Comparison of ENCODE assay signal across 14 cellular contexts in the genomic region with DNA sequence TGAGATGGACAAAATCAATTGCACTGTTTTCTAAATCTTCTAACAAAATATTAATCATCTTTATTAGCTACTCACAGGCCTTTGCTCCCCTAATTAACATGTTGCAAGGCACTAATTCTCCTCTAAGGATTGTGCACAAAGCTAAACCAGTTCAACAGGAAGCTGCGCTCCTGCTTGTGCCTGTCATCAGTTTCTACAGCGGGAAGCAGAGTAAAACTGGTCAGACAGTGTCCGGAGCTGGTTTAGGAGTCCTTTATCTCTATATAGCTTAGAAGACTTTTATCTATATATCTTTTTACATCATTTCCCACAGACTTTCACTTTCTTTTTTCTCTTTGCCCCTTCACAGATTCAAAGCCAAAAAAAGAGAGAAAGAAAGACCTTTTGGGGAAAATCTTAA.
DNase-seq lines count a peak whose midpoint lies in the region; ATAC-seq and TF ChIP-seq lines count a peak whose summit lies in the region.
"Had no signal": no experiment of that assay in that cellular context is flagged by ENCODE, and none has a peak within 500 bp of the region (broad histone marks: within the 10 kb centered on the region; RNA-seq: fewer than 3 reads in every experiment).

No MANE protein-coding gene starts in this region.

- H3K9me3 Mint-ChIP-seq in Caco-2 (ENCODE audit: unreplicated experiment): no peaks in the 10 kb centered on the region

- no peaks in the 10 kb centered on the region for H3K27me3 Mint-ChIP-seq in Caco-2 (ENCODE audit: insufficient read depth, unreplicated experiment)
- H3K27me3 Mint-ChIP-seq: activated CD4-positive, alpha-beta T cell treated with anti-CD3 and anti-CD28 coated beads for 36 hours had no signal

- no peaks in the 10 kb centered on the region for H3K36me3 ChIP-seq in Caco-2 (ENCODE audit: control insufficient read depth, insufficient read depth, low read length)
- H3K36me3 ChIP-seq: adrenal gland, HAP-1 had no signal

- TF ChIP-seq CTCF in Caco-2 (IDR thresholded peaks at IDR 0.05; ENCODE audit: insufficient read depth in 1 of 2, low read depth in 1 of 2, low read length in 1 of 2, severe bottlenecking in 1 of 2, unreplicated experiment in 1 of 2): no peak

- H3K36me3 Mint-ChIP-seq in Caco-2 (ENCODE audit: insufficient read depth, unreplicated experiment): no peaks in the 10 kb centered on the region

- BruUV-seq in Caco-2 (replicated peaks; lab: Mats Ljungman, UMichigan): no TSS peak

- H3K27me3 ChIP-seq in Caco-2 (replicated peaks; ENCODE audit: control insufficient read depth, insufficient read depth, low read length): no peaks in the 10 kb centered on the region
- H3K27me3 ChIP-seq: adrenal gland; BLaER1 treated with 17β-estradiol and CSF1 and Interleukin-3, amounts not matched to agents 10 nM and 100 nM had no signal

- in situ Hi-C loops in SK-MEL-5 (cut with HindIII; ENCODE audit: low pct_unique_long_range_greater_than_20kb, low sequenced_read_pairs) (no loop called here), ACHN (cut with HindIII; ENCODE audit: low pct_ligation_motif_present, low pct_unique_long_range_greater_than_20kb, low sequenced_read_pairs) (no loop called here)

- no peak overlapping the region for H3K4me3 ChIP-seq in Caco-2 (ENCODE audit: low read depth, low read length)
- H3K4me3 ChIP-seq: adrenal gland; BLaER1 treated with 17β-estradiol and CSF1 and Interleukin-3, amounts not matched to agents 10 nM and 100 nM; HAP-1 had no signal

- ATAC-seq in GM21367 (IDR thresholded peaks at IDR 0.05; ENCODE audit: unreplicated experiment): peak; percentile 54
- ATAC-seq: activated CD4-positive, alpha-beta T cell treated with anti-CD3 and anti-CD28 coated beads for 36 hours had no signal

- peaks cover 16% of the 10 kb centered on the region for H3K4me1 ChIP-seq in Caco-2
- H3K4me1 ChIP-seq: adrenal gland, HAP-1 had no signal

- intact Hi-C loops in Caco-2 (cut with micrococcal nuclease; ENCODE audit: unreplicated experiment): loop anchor here (1.0 kb wide), 1 partner anchor 11 kb away; no protein-coding TSS in a partner anchor

- no peaks in the 10 kb centered on the region for H3K4me1 Mint-ChIP-seq in Caco-2 (ENCODE audit: low read depth, unreplicated experiment)

- no peak overlapping the region for H3K27ac Mint-ChIP-seq in Caco-2 (ENCODE audit: unreplicated experiment)
- H3K27ac Mint-ChIP-seq: activated CD4-positive, alpha-beta T cell treated with anti-CD3 and anti-CD28 coated beads for 36 hours had no signal

- H3K9me3 ChIP-seq in Caco-2: no peaks in the 10 kb centered on the region
- H3K9me3 ChIP-seq: adrenal gland, HAP-1 had no signal

- peak overlapping the region; percentile 29 for H3K4me3 Mint-ChIP-seq in Caco-2 (ENCODE audit: unreplicated experiment)
- H3K4me3 Mint-ChIP-seq: activated CD4-positive, alpha-beta T cell treated with anti-CD3 and anti-CD28 coated beads for 36 hours had no signal

- POLR2A ChIA-PET in Caco-2 (lab: Charles Lee): no interaction called here

- peak; percentile 62 to 65 for DNase-seq in Caco-2
- peak; percentile 10 for DNase-seq in SK-MEL-5 (ENCODE audit: low read depth, low spot score)
- peak; percentile 51 for DNase-seq in kidney tubule cell (ENCODE audit: low spot score)
- DNase-seq in ACHN: no peak
- DNase-seq in COLO829 (ENCODE audit: low spot score): no peak
- no peak for DNase-seq in GF-D8 (lab: John Stamatoyannopoulos, UW)
- no peak for DNase-seq in DMS153 (lab: John Stamatoyannopoulos, UW)
- DNase-seq: activated CD4-positive, alpha-beta T cell treated with anti-CD3 and anti-CD28 coated beads for 36 hours; adrenal gland; kidney; NCI-H1694 treated with DMSO at 0.1 percent for 48 hours had no signal

- CTCF ChIA-PET in Caco-2 (lab: Charles Lee): interaction anchor here (0.5 to 0.7 kb wide), 2 partner anchors 55 to 70 kb away, joined by 3 to 7 read pairs; no protein-coding TSS in a partner anchor

Comparison
In these comparisons a context has a peak if more than half of its experiments do, and no peak if none do; other contexts are left out.
1. DNase-seq: peak in Caco-2 (2 of 2), SK-MEL-5 (single experiment) and kidney tubule cell (single experiment); none in ACHN (single experiment), COLO829 (single experiment), GF-D8 (single experiment) and DMS153 (single experiment).